In the genomic region with DNA sequence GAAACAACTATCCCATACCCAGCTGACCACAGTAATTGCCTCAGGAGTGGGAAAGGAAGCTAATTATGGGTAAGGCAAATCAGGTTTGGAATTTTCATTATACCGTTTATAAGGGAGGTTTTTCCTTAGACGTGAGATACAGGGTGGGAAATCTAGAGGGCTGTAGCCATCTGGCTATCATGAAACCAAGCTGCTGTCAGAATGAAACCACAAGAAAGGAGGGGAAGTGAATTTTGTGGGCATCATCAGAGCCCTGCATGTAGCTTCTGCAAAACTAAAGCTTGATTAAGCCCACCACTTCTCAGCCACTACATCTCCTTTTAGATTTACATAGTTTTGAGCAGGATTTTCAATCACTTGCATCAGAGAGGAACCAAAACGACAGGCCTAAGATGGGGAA, we compare ENCODE assay signal across 12 cellular contexts.
DNase-seq lines count a peak whose midpoint lies in the region; ATAC-seq and TF ChIP-seq lines count a peak whose summit lies in the region.
"Had no signal": no experiment of that assay in that cellular context is flagged by ENCODE, and none has a peak within 500 bp of the region (broad histone marks: within the 10 kb centered on the region; RNA-seq: fewer than 3 reads in every experiment).

No MANE protein-coding gene starts in this region.

- no peaks in the 10 kb centered on the region for H4K20me1 ChIP-seq in osteoblast (ENCODE audit: insufficient read depth, low read length)

- H3K36me3 ChIP-seq in osteoblast (ENCODE audit: insufficient read depth, low read length): no peaks in the 10 kb centered on the region
- H3K36me3 ChIP-seq: WERI-Rb-1 had no signal

- no peak overlapping the region for H3K4me2 ChIP-seq in osteoblast (ENCODE audit: insufficient read depth, low read length)

- no peaks in the 10 kb centered on the region for H3K4me1 Mint-ChIP-seq in activated naive CD4-positive, alpha-beta T cell treated with anti-CD3 and anti-CD28 coated beads, Interleukin-2, amount 10 ng/mL, durations not matched to agents 7 days and 5 days

- TF ChIP-seq CTCF in GM12864 (IDR thresholded peaks at IDR 0.05; ENCODE audit: low read depth, low read length, missing control alignments) (no peak), osteoblast (IDR thresholded peaks at IDR 0.05; ENCODE audit: extremely low read depth, low read depth, low read length) (no peak)

- no peaks in the 10 kb centered on the region for H3K27me3 ChIP-seq in osteoblast (ENCODE audit: insufficient read depth, low read length)

- H3K36me3 Mint-ChIP-seq in activated naive CD4-positive, alpha-beta T cell treated with anti-CD3 and anti-CD28 coated beads, Interleukin-2, amount 10 ng/mL, durations not matched to agents 7 days and 5 days: no peaks in the 10 kb centered on the region
- H3K36me3 Mint-ChIP-seq: activated naive CD8-positive, alpha-beta T cell had no signal

- no peaks in the 10 kb centered on the region for H3K27me3 Mint-ChIP-seq in activated naive CD4-positive, alpha-beta T cell treated with anti-CD3 and anti-CD28 coated beads, Interleukin-2, amount 10 ng/mL, durations not matched to agents 7 days and 5 days
- H3K27me3 Mint-ChIP-seq: progenitor cell of endocrine pancreas had no signal

- no peak overlapping the region for H3K27ac Mint-ChIP-seq in activated naive CD4-positive, alpha-beta T cell treated with anti-CD3 and anti-CD28 coated beads, Interleukin-2, amount 10 ng/mL, durations not matched to agents 7 days and 5 days
- H3K27ac Mint-ChIP-seq: activated naive CD8-positive, alpha-beta T cell; progenitor cell of endocrine pancreas had no signal

- H3K4me3 ChIP-seq in GM12864 (ENCODE audit: low read depth, low read length) (no peak overlapping the region), osteoblast (ENCODE audit: insufficient read depth, low read length) (no peak overlapping the region)

- no peak overlapping the region for H3K27ac ChIP-seq in osteoblast (ENCODE audit: low read depth, low read length)
- H3K27ac ChIP-seq: WERI-Rb-1 had no signal

- no peaks in the 10 kb centered on the region for H3K79me2 ChIP-seq in osteoblast (ENCODE audit: insufficient read depth, low read length)

- no peaks in the 10 kb centered on the region for H3K4me1 ChIP-seq in osteoblast (ENCODE audit: insufficient read depth, low read length)

- CTCF ChIA-PET in activated naive CD4-positive, alpha-beta T cell treated with anti-CD3 and anti-CD28 coated beads, Interleukin-2, amount 10 ng/mL, durations not matched to agents 7 days and 5 days (lab: Charles Lee): no interaction called here

- H3K9me3 Mint-ChIP-seq in activated naive CD4-positive, alpha-beta T cell treated with anti-CD3 and anti-CD28 coated beads, Interleukin-2, amount 10 ng/mL, durations not matched to agents 7 days and 5 days: no peaks in the 10 kb centered on the region

- no peak overlapping the region for H2AFZ ChIP-seq in osteoblast (ENCODE audit: low read length)

- no peak overlapping the region for H3K4me3 Mint-ChIP-seq in activated naive CD4-positive, alpha-beta T cell treated with anti-CD3 and anti-CD28 coated beads, Interleukin-2, amount 10 ng/mL, durations not matched to agents 7 days and 5 days
- H3K4me3 Mint-ChIP-seq: activated naive CD8-positive, alpha-beta T cell had no signal

- no peaks in the 10 kb centered on the region for H3K9me3 ChIP-seq in osteoblast (ENCODE audit: low read depth, low read length)

- peak; percentile 22 for DNase-seq in GM12864 (ENCODE audit: low read depth)
- DNase-seq in OCI-M1 (lab: John Stamatoyannopoulos, UW): peak; percentile 96
- DNase-seq in activated naive CD4-positive, alpha-beta T cell treated with anti-CD3 and anti-CD28 coated beads, Interleukin-2, amount 10 ng/mL, durations not matched to agents 7 days and 5 days: no peak
- DNase-seq in stimulated activated CD4-positive, alpha-beta T cell treated with anti-CD3 and anti-CD28 coated beads, Interleukin-15, amount 100 ng/mL, for 24 hours: no peak
- DNase-seq in osteoblast (ENCODE audit: insufficient read length, low spot score, missing footprints): no peak
- DNase-seq in NAMALWA (ENCODE audit: low spot score): no peak
- DNase-seq: NCI-H69, WERI-Rb-1 had no signal

- ATAC-seq in GM19468 (IDR thresholded peaks at IDR 0.05; ENCODE audit: extremely low read depth, unreplicated experiment) (peak; percentile 83), HG03097 (IDR thresholded peaks at IDR 0.05; ENCODE audit: low FRiP score, unreplicated experiment) (peak; percentile 69)

Comparison
In these comparisons a context has a peak if more than half of its experiments do, and no peak if none do; other contexts are left out.
1. DNase-seq: peak in GM12864 (single experiment) and OCI-M1 (single experiment); none in activated naive CD4-positive, alpha-beta T cell treated with anti-CD3 and anti-CD28 coated beads, Interleukin-2, amount 10 ng/mL, durations not matched to agents 7 days and 5 days (single experiment), stimulated activated CD4-positive, alpha-beta T cell treated with anti-CD3 and anti-CD28 coated beads, Interleukin-15, amount 100 ng/mL, for 24 hours (single experiment), osteoblast (single experiment) and NAMALWA (single experiment).